26 cellular contexts compared by ENCODE assay signal in genomic region chr16:2929693-2930092, GRCh38. TPM values are rescaled to one million over a fixed set of nuclear protein-coding genes. Genes with fewer than 3 reads are reported as not detected.
"Had no signal": no experiment of that assay in that cellular context is flagged by ENCODE, and none has a peak within 500 bp of the region (broad histone marks: within the 10 kb centered on the region; RNA-seq: fewer than 3 reads in every experiment).

No MANE protein-coding gene starts in this region.

- H3K36me3 ChIP-seq: colonic mucosa had no signal

- H3K27me3 ChIP-seq: colonic mucosa, esophagus squamous epithelium, gastrocnemius medialis, heart right ventricle, left lung had no signal

- ATAC-seq: effector memory CD8-positive, alpha-beta T cell; esophagus mucosa; gastrocnemius medialis; heart right ventricle; left cardiac atrium; left lung; left ventricle myocardium superior; lower lobe of right lung; mucosa of descending colon had no signal

- H3K9me3 ChIP-seq: colonic mucosa, esophagus squamous epithelium, gastrocnemius medialis, heart right ventricle, left lung, lower lobe of right lung, mucosa of descending colon had no signal

- H3K27ac ChIP-seq: colonic mucosa, epithelial cell of prostate, esophagus squamous epithelium, gastrocnemius medialis, heart right ventricle, left lung, lower lobe of right lung had no signal

- DNase-seq: colonic mucosa; cortex of kidney; effector CD8-positive, alpha-beta T cell; effector memory CD8-positive, alpha-beta T cell; endodermal cell; erythroblast; esophagus squamous epithelium; foreskin fibroblast; foreskin melanocyte; gastrocnemius medialis; glutamatergic neuron; head of caudate nucleus; heart right ventricle; hippocampal formation; left cardiac atrium; left ventricle myocardium superior; lower lobe of right lung; mesenchymal stem cell had no signal

- H3K4me3 ChIP-seq: colonic mucosa, esophagus squamous epithelium, gastrocnemius medialis, heart right ventricle, left lung, lower lobe of right lung, mucosa of descending colon had no signal

RNA-seq across cellular contexts. Expression of gene KREMEN2, which starts 34.4 kb away (rescaled TPM):
- total RNA-seq: dermis microvascular lymphatic vessel endothelial cell, gastrocnemius medialis, glomerular endothelial cell, heart right ventricle, left cardiac atrium, left lung, left ventricle myocardium superior, lower lobe of right lung, lung microvascular endothelial cell, mesenteric fat pad had no signal
- polyA plus RNA-seq: heart right ventricle had no signal
